ENCODE assay signal across 16 cellular contexts in the genomic region with DNA sequence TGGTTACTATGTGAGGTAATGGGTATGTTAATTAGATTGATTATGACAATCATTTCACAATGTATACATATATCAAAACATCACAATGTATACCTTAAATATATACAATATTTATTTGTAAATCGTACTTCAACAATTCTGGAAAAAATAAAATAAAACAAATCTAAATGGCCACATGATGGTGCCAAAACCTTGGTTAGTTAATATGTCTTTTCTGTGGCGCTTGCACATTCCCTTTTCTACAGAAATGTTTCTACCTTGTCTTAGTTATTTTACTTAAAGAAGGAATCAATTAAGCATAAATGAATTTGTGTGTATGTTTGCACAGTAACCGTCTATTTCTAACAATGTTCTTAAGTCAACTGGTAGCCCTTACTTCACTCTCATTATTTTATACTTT. TPM values are rescaled to one million over a fixed set of nuclear protein-coding genes. Genes with fewer than 3 reads are reported as not detected.
DNase-seq lines count a peak whose midpoint lies in the region; ATAC-seq and TF ChIP-seq lines count a peak whose summit lies in the region.
"Had no signal": no experiment of that assay in that cellular context is flagged by ENCODE, and none has a peak within 500 bp of the region (broad histone marks: within the 10 kb centered on the region; RNA-seq: fewer than 3 reads in every experiment).

No MANE protein-coding gene starts in this region.

- H3K4me1 Mint-ChIP-seq in brain, result peaks cover 20% of the 10 kb centered on the region
- H3K4me1 Mint-ChIP-seq in naive thymus-derived CD8-positive, alpha-beta T cell, result peaks cover 0 to 3% (median 0%) of the 10 kb centered on the region in 4 donors

- no peak overlapping the region for H3K27ac Mint-ChIP-seq in brain
- no peak overlapping the region for H3K27ac Mint-ChIP-seq in naive thymus-derived CD8-positive, alpha-beta T cell
- H3K27ac Mint-ChIP-seq: activated naive CD8-positive, alpha-beta T cell treated with anti-CD3 and anti-CD28 coated beads, Interleukin-2, amount 50 U/mL, for 24 hours had no signal

- in situ Hi-C loops in ACHN (cut with HindIII; ENCODE audit: low pct_ligation_motif_present, low pct_unique_long_range_greater_than_20kb, low sequenced_read_pairs), result no loop called here

- no peak overlapping the region for H3K4me3 Mint-ChIP-seq in brain
- H3K4me3 Mint-ChIP-seq in naive thymus-derived CD8-positive, alpha-beta T cell, result no peak overlapping the region
- H3K4me3 Mint-ChIP-seq: activated naive CD8-positive, alpha-beta T cell treated with anti-CD3 and anti-CD28 coated beads, Interleukin-2, amount 50 U/mL, for 24 hours had no signal

- ATAC-seq in naive thymus-derived CD8-positive, alpha-beta T cell, result no peak
- ATAC-seq in HG02571 (IDR thresholded peaks at IDR 0.05; ENCODE audit: unreplicated experiment), result no peak
- ATAC-seq: activated naive CD8-positive, alpha-beta T cell treated with anti-CD3 and anti-CD28 coated beads, Interleukin-2, amount 50 U/mL, for 24 hours; mucosa of descending colon had no signal

- POLR2A ChIA-PET in naive thymus-derived CD8-positive, alpha-beta T cell (lab: Charles Lee), result no interaction called here

- H3K36me3 Mint-ChIP-seq in brain, result peaks cover 4% of the 10 kb centered on the region
- H3K36me3 Mint-ChIP-seq in naive thymus-derived CD8-positive, alpha-beta T cell, result peaks cover 0 to 5% (median 3%) of the 10 kb centered on the region in 3 donors

- H3K27me3 Mint-ChIP-seq in brain, result no peaks in the 10 kb centered on the region
- peaks cover 0 to 1% (median 0%) of the 10 kb centered on the region in 5 donors for H3K27me3 Mint-ChIP-seq in naive thymus-derived CD8-positive, alpha-beta T cell

- H3K9me3 Mint-ChIP-seq in brain, result peaks cover 0 to 5% (median 4%) of the 10 kb centered on the region in 5 experiments
- H3K9me3 Mint-ChIP-seq in naive thymus-derived CD8-positive, alpha-beta T cell, result peaks cover 0 to 4% (median 0%) of the 10 kb centered on the region in 9 donors

- DNase-seq in ACHN (peak; percentile 32), Kasumi-1 (lab: John Stamatoyannopoulos, UW) (peak; percentile 26 to 37), midbrain (lab: John Stamatoyannopoulos, UW) (peak; percentile 1), HK-2 (ENCODE audit: unreplicated experiment) (no peak), NCI-H526 treated with DMSO at 0.1 percent for 48 hours (lab: John Stamatoyannopoulos, UW) (no peak)
- no peak for DNase-seq in naive thymus-derived CD8-positive, alpha-beta T cell
- DNase-seq: activated CD8-positive, alpha-beta memory T cell treated with anti-CD3 and anti-CD28 coated beads for 24 hours; activated naive CD8-positive, alpha-beta T cell treated with anti-CD3 and anti-CD28 coated beads, Interleukin-2, amount 50 U/mL, for 24 hours; effector memory CD4-positive, alpha-beta T cell; hypothalamus; mucosa of descending colon; NCI-H1694 treated with DMSO at 0.1 percent for 48 hours; sigmoid colon; T-helper 9 cell had no signal

- TF ChIP-seq CTCF in brain (conservative IDR thresholded peaks at IDR 0.05), result peak; percentile 71

RNA-seq across cellular contexts. Expression of a gene that starts 53.4 kb away (rescaled TPM):
- polyA plus RNA-seq in brain (ENCODE audit: insufficient read depth, low read depth, low replicate concordance), result 3.7 TPM
- total RNA-seq in naive thymus-derived CD8-positive, alpha-beta T cell, result 10 to 100 TPM; 12.3 to 13.6 TPM
- polyA plus RNA-seq in naive thymus-derived CD8-positive, alpha-beta T cell, result 10 to 100 TPM; 10.3 to 14.4 (median 11.4) TPM

Comparison
In these comparisons a context has a peak if more than half of its experiments do, and no peak if none do; other contexts are left out.
1. DNase-seq: peak in ACHN (single experiment), Kasumi-1 (2 of 2) and midbrain (single experiment); none in HK-2 (single experiment), naive thymus-derived CD8-positive, alpha-beta T cell (0 of 10) and NCI-H526 treated with DMSO at 0.1 percent for 48 hours (single experiment).